ENCODE assay signal across 19 cellular contexts in the genomic region with DNA sequence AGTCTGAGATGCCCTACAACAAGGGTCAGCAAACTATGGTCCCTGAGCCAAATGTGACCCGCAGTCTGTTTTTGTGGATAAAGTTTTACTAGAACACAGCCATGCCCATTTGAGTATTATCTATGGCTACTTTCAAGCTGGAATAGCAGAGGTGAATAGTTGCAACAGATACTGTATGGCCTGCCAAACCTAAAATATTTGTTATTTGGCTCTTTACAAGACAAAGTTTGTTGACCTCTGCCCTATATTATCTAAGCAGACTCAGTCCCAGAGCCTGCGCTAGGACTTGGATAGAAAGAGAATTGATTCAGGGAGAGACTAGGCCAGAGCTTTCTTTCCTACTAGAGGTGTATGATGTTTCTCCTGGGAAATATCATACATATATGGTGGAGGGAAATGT.
"Had no signal": no experiment of that assay in that cellular context is flagged by ENCODE, and none has a peak within 500 bp of the region (broad histone marks: within the 10 kb centered on the region; RNA-seq: fewer than 3 reads in every experiment).

No MANE protein-coding gene starts in this region.

- H3K27ac ChIP-seq: body of pancreas, lower lobe of right lung, skin epidermis, tibial nerve, uterus, WERI-Rb-1 had no signal

- H3K27me3 Mint-ChIP-seq: activated naive CD8-positive, alpha-beta T cell had no signal

- H3K9me3 Mint-ChIP-seq: mesothelial cell of epicardium, nephron had no signal

- H3K9me3 ChIP-seq: body of pancreas, lower lobe of right lung, tibial nerve, uterus had no signal

- H3K4me3 ChIP-seq: body of pancreas, lower lobe of right lung, skin epidermis, tibial nerve, uterus had no signal

- H3K27me3 ChIP-seq: body of pancreas, tibial nerve, uterus had no signal

- H3K36me3 ChIP-seq: lower lobe of right lung, tibial nerve, uterus, WERI-Rb-1 had no signal

- H3K27ac Mint-ChIP-seq: activated naive CD8-positive, alpha-beta T cell; nephron had no signal

- DNase-seq: activated CD4-positive, alpha-beta T cell treated with anti-CD3 and anti-CD28 coated beads, Interleukin-2, amount 50 U/mL, for 4 hours; activated T-cell treated with anti-CD3 and anti-CD28 coated beads for 4 hours; amygdala; body of pancreas; cortex of kidney; effector CD4-positive, alpha-beta T cell; left cardiac atrium; lower lobe of right lung; nucleus accumbens; stimulated activated naive CD8-positive, alpha-beta T cell treated with anti-CD3 and anti-CD28 coated beads, Interleukin-15, Interleukin-2, amounts not matched to agents 100 U/mL and 50 U/mL, for 24 hours; T-helper 2 cell; uterus had no signal

- H3K4me1 ChIP-seq: body of pancreas, lower lobe of right lung, uterus had no signal

- H3K4me3 Mint-ChIP-seq: activated naive CD8-positive, alpha-beta T cell; mesothelial cell of epicardium had no signal

- ATAC-seq: body of pancreas; esophagus mucosa; lower lobe of right lung; stimulated activated naive CD8-positive, alpha-beta T cell treated with anti-CD3 and anti-CD28 coated beads, Interleukin-15, Interleukin-2, amounts not matched to agents 100 U/mL and 50 U/mL, for 24 hours had no signal

- H3K36me3 Mint-ChIP-seq: activated naive CD8-positive, alpha-beta T cell; mesothelial cell of epicardium had no signal
